9 cellular contexts compared by ENCODE assay signal in the genomic region with DNA sequence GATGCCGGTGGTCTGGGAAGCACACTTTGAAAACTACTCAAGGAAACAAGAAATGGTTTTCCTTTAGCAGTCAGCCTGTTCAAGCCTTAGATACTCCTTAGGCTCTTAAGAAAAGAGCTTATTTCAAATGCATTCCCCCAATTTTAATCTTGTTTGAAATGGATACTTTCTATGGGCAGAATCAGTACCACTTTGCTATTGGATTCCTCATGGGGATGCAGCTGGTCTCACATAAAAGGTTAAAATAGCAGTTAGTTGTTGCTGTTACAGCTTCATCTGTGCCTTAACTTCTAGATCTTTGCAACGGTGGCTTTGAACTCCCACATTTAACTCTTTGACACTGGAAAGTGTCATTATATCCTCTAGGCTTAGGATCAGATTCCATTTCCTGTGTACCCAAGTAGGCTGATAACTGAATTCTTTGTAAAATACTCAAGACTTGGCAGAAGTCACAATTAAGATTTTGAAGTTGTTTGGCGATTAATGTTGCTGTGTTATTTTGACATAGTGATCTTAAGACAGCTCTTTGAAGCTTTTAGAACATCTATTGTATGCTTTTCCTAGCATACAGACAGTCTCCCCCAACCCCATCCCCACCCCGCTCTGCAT. TPM values are rescaled to one million over a fixed set of nuclear protein-coding genes. Genes with fewer than 3 reads are reported as not detected.
DNase-seq lines count a peak whose midpoint lies in the region; ATAC-seq and TF ChIP-seq lines count a peak whose summit lies in the region.
"Had no signal": no experiment of that assay in that cellular context is flagged by ENCODE, and none has a peak within 500 bp of the region (broad histone marks: within the 10 kb centered on the region; RNA-seq: fewer than 3 reads in every experiment).

No MANE protein-coding gene starts in this region.

- ATAC-seq in heart right ventricle (no peak), Right ventricle myocardium superior (ENCODE audit: poor library complexity) (no peak), mucosa of descending colon (no peak), HG03457 (IDR thresholded peaks at IDR 0.05; ENCODE audit: unreplicated experiment) (no peak), HG03442 (IDR thresholded peaks at IDR 0.05; ENCODE audit: unreplicated experiment) (no peak)
- no peak for ATAC-seq in activated naive CD4-positive, alpha-beta T cell treated with anti-CD3 and anti-CD28 coated beads, Interleukin-2, amount 50 U/mL, for 72 hours

- 47 to 55% methylated on average over 4 of the region's 4 CpGs for WGBS in heart right ventricle, 2 donors
- 45% methylated on average over 4 of the region's 4 CpGs for WGBS in urinary bladder

- H3K27ac ChIP-seq in heart right ventricle (peak overlapping the region in 5 of 10 donors; percentile 37 to 95 (median 93)), epithelial cell of prostate (peak overlapping the region; percentile 95), urinary bladder (ENCODE audit: low read depth) (no peak overlapping the region)

- H3K4me1 ChIP-seq in heart right ventricle = peaks cover 5 to 86% (median 55%) of the 10 kb centered on the region in 9 donors
- peaks cover 27% of the 10 kb centered on the region for H3K4me1 ChIP-seq in mucosa of descending colon (ENCODE audit: low read depth)
- H3K4me1 ChIP-seq in urinary bladder (ENCODE audit: insufficient read depth) = no peaks in the 10 kb centered on the region

- no peaks in the 10 kb centered on the region for H3K36me3 Mint-ChIP-seq in activated naive CD4-positive, alpha-beta T cell treated with anti-CD3 and anti-CD28 coated beads, Interleukin-2, amount 50 U/mL, for 72 hours

- no peaks in the 10 kb centered on the region for H3K9me3 Mint-ChIP-seq in activated naive CD4-positive, alpha-beta T cell treated with anti-CD3 and anti-CD28 coated beads, Interleukin-2, amount 50 U/mL, for 72 hours

- DNase-seq in heart right ventricle (no peak), Right ventricle myocardium superior (no peak), epithelial cell of prostate (ENCODE audit: low read depth, low spot score) (no peak), mucosa of descending colon (no peak)
- DNase-seq in activated naive CD4-positive, alpha-beta T cell treated with anti-CD3 and anti-CD28 coated beads, Interleukin-2, amount 50 U/mL, for 72 hours (ENCODE audit: low spot score in 2 of 2) = no peak
- DNase-seq: NCI-H1436 treated with DMSO at 0.1 percent for 48 hours had no signal

- peak overlapping the region; percentile 5 to 88 (median 67) for H3K4me3 ChIP-seq in heart right ventricle
- H3K4me3 ChIP-seq in mucosa of descending colon = peak overlapping the region; percentile 7
- H3K4me3 ChIP-seq in urinary bladder (ENCODE audit: low read depth, low read length) = peak overlapping the region; percentile 48

- H3K27me3 ChIP-seq in heart right ventricle = peaks cover 0 to 7% (median 0%) of the 10 kb centered on the region in 7 donors

- no peak overlapping the region for H3K27ac Mint-ChIP-seq in activated naive CD4-positive, alpha-beta T cell treated with anti-CD3 and anti-CD28 coated beads, Interleukin-2, amount 50 U/mL, for 72 hours

- no peak for TF ChIP-seq CTCF in heart right ventricle (IDR thresholded peaks at IDR 0.05)
- no peak for TF ChIP-seq CTCF in mucosa of descending colon (IDR thresholded peaks at IDR 0.05)

- intact Hi-C loops in heart right ventricle (cut with DNase I) (loop anchor here (2.0 to 10.0 kb wide), 16 partner anchors 118 to 878 kb away; no protein-coding TSS in a partner anchor), Right ventricle myocardium superior (cut with DNase I) (loop anchor here (5.0 to 10.0 kb wide), 4 partner anchors 172 to 768 kb away; no protein-coding TSS in a partner anchor), mucosa of descending colon (cut with DNase I, micrococcal nuclease) (loop anchor here (5.0 to 10.0 kb wide), 5 partner anchors 172 to 768 kb away; no protein-coding TSS in a partner anchor)

- H3K9me3 ChIP-seq in heart right ventricle = no peaks in the 10 kb centered on the region
- H3K9me3 ChIP-seq in mucosa of descending colon = no peaks in the 10 kb centered on the region

- H3K36me3 ChIP-seq in heart right ventricle (peaks cover 0 to 64% (median 51%) of the 10 kb centered on the region in 9 donors), mucosa of descending colon (ENCODE audit: low read depth) (no peaks in the 10 kb centered on the region), urinary bladder (ENCODE audit: insufficient read depth) (no peaks in the 10 kb centered on the region)

RNA-seq across cellular contexts. Expression of gene THBS1, which starts 2.2 kb away (rescaled TPM):
- total RNA-seq in heart right ventricle = 1,000 to 10,000 TPM in 1 of 10 donors, 100 to 1,000 TPM in 5, 10 to 100 TPM in 4; 46.8 to 1,109 (median 113) TPM
- polyA plus RNA-seq in heart right ventricle = 10 to 100 TPM; 12.9 to 93.2 TPM
- 37.5 TPM for total RNA-seq in Right ventricle myocardium superior
- total RNA-seq in mucosa of descending colon = 100 to 1,000 TPM; 209 to 356 (median 288) TPM
- total RNA-seq in urinary bladder = 462 TPM
- 244 TPM for polyA plus RNA-seq in urinary bladder
- 1 to 10 TPM in 1 of 2 donors, under 1 TPM in 1; 0.46 to 7.5 TPM for total RNA-seq in activated naive CD4-positive, alpha-beta T cell treated with anti-CD3 and anti-CD28 coated beads, Interleukin-2, amount 50 U/mL, for 72 hours

Comparison
In these comparisons a context has a peak if more than half of its experiments do, and no peak if none do; other contexts are left out.
1. H3K4me3 ChIP-seq: peak in every context shown above with its lines; median percentile 67 in heart right ventricle; 48 in urinary bladder; 7 in mucosa of descending colon.